Comparison of ENCODE assay signal across 1 cellular context in genomic region chr11:14520086-14520901, GRCh38.
TF ChIP-seq lines count a peak whose summit lies in the region.

TSS of gene PSMA1 (minus strand) at chr11:14520386. CDS start at chr11:14520299, 87 bp downstream.

TF ChIP-seq in HEK293, 187 proteins besides CTCF, POLR2A, EP300 and RAD21 (continued from another document and continues in another):
- 0 out of 2 replicates have a peak, but pooled peaks have one; percentile 58 for TF ChIP-seq ZNF518A (tag by site-specific recombination; conservative IDR thresholded peaks at IDR 0.05; ENCODE audit: low read depth)
- peak; percentile 35; the same call in 1 of the 2 replicates for TF ChIP-seq ZNF324 (tag by site-specific recombination; IDR thresholded peaks at IDR 0.05)
- TF ChIP-seq ZNF24 (tag by site-specific recombination; IDR thresholded peaks at IDR 0.05), result no peak
- TF ChIP-seq SP3 (tag by site-specific recombination; IDR thresholded peaks at IDR 0.05), result peak; percentile 56
- no peak for TF ChIP-seq ZBTB10 (tag by site-specific recombination; IDR thresholded peaks at IDR 0.05)
- no peak for TF ChIP-seq ZNF510 (tag by site-specific recombination; IDR thresholded peaks at IDR 0.05; ENCODE audit: insufficient replicate concordance)
- TF ChIP-seq BCL11A (tag by site-specific recombination; IDR thresholded peaks at IDR 0.05; ENCODE audit: low read depth), result no peak
- TF ChIP-seq ZNF214 (tag by site-specific recombination; IDR thresholded peaks at IDR 0.05; ENCODE audit: borderline replicate concordance), result no peak
- no peak for TF ChIP-seq ZNF16 (tag by site-specific recombination; IDR thresholded peaks at IDR 0.05; ENCODE audit: low read depth)
- peak; percentile 60 for TF ChIP-seq SETDB1 (IDR thresholded peaks at IDR 0.05; ENCODE audit: insufficient read length, low read length)
- TF ChIP-seq PATZ1 (tag by site-specific recombination; IDR thresholded peaks at IDR 0.05), result peak; percentile 26
- no peak for TF ChIP-seq ZSCAN18 (tag by site-specific recombination; IDR thresholded peaks at IDR 0.05)
- 0 out of 2 replicates have a peak, but pooled peaks have one; percentile 17 for TF ChIP-seq KLF10 (tag by site-specific recombination; IDR thresholded peaks at IDR 0.05)
- peak; percentile 61 for TF ChIP-seq ZNF660 (tag by site-specific recombination; IDR thresholded peaks at IDR 0.05)
- no peak for TF ChIP-seq ZNF626 (tag by site-specific recombination; IDR thresholded peaks at IDR 0.05)
- TF ChIP-seq PRDM10 (tag by site-specific recombination; IDR thresholded peaks at IDR 0.05), result peak; percentile 65
- no peak for TF ChIP-seq ZNF785 (tag by site-specific recombination; IDR thresholded peaks at IDR 0.05)
- TF ChIP-seq GLIS2 (tag by site-specific recombination; IDR thresholded peaks at IDR 0.05), result peak; percentile 15; the same call in 1 of the 2 replicates
- peak; percentile 67; the same call in 1 of the 2 replicates for TF ChIP-seq ZNF335 (tag by site-specific recombination; conservative IDR thresholded peaks at IDR 0.05)
- no peak for TF ChIP-seq ZNF23 (tag by site-specific recombination; IDR thresholded peaks at IDR 0.05; ENCODE audit: borderline replicate concordance)
- TF ChIP-seq IKZF3 (tag by site-specific recombination; IDR thresholded peaks at IDR 0.05), result peak; percentile 82
- TF ChIP-seq ZNF174 (tag by site-specific recombination; IDR thresholded peaks at IDR 0.05), result no peak
- TF ChIP-seq TSHZ1 (tag by site-specific recombination; IDR thresholded peaks at IDR 0.05; ENCODE audit: borderline replicate concordance), result no peak
- no peak for TF ChIP-seq ZNF274 (IDR thresholded peaks at IDR 0.05; ENCODE audit: low read length)
- TF ChIP-seq ZNF274 (tag by site-specific recombination; IDR thresholded peaks at IDR 0.05; ENCODE audit: borderline replicate concordance), result no peak
- peak; percentile 30 for TF ChIP-seq YY1 (tag by site-specific recombination; IDR thresholded peaks at IDR 0.05)
- no peak for TF ChIP-seq ZNF776 (tag by site-specific recombination; IDR thresholded peaks at IDR 0.05; ENCODE audit: borderline replicate concordance)
- TF ChIP-seq ZNF791 (tag by site-specific recombination; IDR thresholded peaks at IDR 0.05), result no peak
- TF ChIP-seq ZNF341 (tag by site-specific recombination; IDR thresholded peaks at IDR 0.05; ENCODE audit: low read depth), result peak; percentile 92
- TF ChIP-seq WT1 (tag by site-specific recombination; IDR thresholded peaks at IDR 0.05), result peak; percentile 8; the same call in 1 of the 2 replicates
- 0 out of 2 replicates have a peak, but pooled peaks have one; percentile 29 for TF ChIP-seq PBX3 (CRISPR knock-in tag; IDR thresholded peaks at IDR 0.05)
- peak; percentile 57; the same call in 1 of the 2 replicates for TF ChIP-seq ZNF600 (tag by site-specific recombination; IDR thresholded peaks at IDR 0.05)
- TF ChIP-seq GFI1B (tag by site-specific recombination; IDR thresholded peaks at IDR 0.05), result no peak
- TF ChIP-seq ZXDB (tag by site-specific recombination; IDR thresholded peaks at IDR 0.05), result peak; percentile 73
- TF ChIP-seq ZNF391 (tag by site-specific recombination; IDR thresholded peaks at IDR 0.05; ENCODE audit: borderline replicate concordance, low read depth), result no peak
- no peak for TF ChIP-seq SALL2 (tag by site-specific recombination; IDR thresholded peaks at IDR 0.05; ENCODE audit: borderline replicate concordance)
- peak; percentile 23; the same call in 1 of the 2 replicates for TF ChIP-seq ZBTB8A (tag by site-specific recombination; IDR thresholded peaks at IDR 0.05)
